In genomic region chr15:31019986-31020385, GRCh38 we compare ENCODE assay signal across 16 cellular contexts. TPM values are rescaled to one million over a fixed set of nuclear protein-coding genes. Genes with fewer than 3 reads are reported as not detected.
A peak's percentile ranks its signal among the peaks of the same experiment; 100 is the strongest.
DNase-seq lines count a peak whose midpoint lies in the region; ATAC-seq and TF ChIP-seq lines count a peak whose summit lies in the region.
"Had no signal": no experiment of that assay in that cellular context is flagged by ENCODE, and none has a peak within 500 bp of the region (broad histone marks: within the 10 kb centered on the region; RNA-seq: fewer than 3 reads in every experiment).

No MANE protein-coding gene starts in this region.

- H3K27me3 Mint-ChIP-seq in activated CD4-positive, alpha-beta T cell treated with anti-CD3 and anti-CD28 coated beads, Interleukin-2, amount 10 ng/mL, durations not matched to agents 7 days and 5 days, result peaks cover 6% of the 10 kb centered on the region

- dilution Hi-C loops in IMR-90 (cut with HindIII; ENCODE audit: low sequenced_read_pairs, unreplicated experiment), result no loop called here

- H3K27ac Mint-ChIP-seq in activated CD4-positive, alpha-beta T cell treated with anti-CD3 and anti-CD28 coated beads, Interleukin-2, amount 10 ng/mL, durations not matched to agents 7 days and 5 days, result no peak overlapping the region
- H3K27ac Mint-ChIP-seq: CD8-positive, alpha-beta T cell had no signal

- no peak for TF ChIP-seq POLR2A in IMR-90 (IDR thresholded peaks at IDR 0.05; ENCODE audit: low read depth, low read length)

- H3K9me1 ChIP-seq in IMR-90 (ENCODE audit: insufficient read depth, low read length), result peaks cover 18% of the 10 kb centered on the region

- peak overlapping the region; percentile 61 for H3K14ac ChIP-seq in IMR-90 (replicated peaks; ENCODE audit: low read depth, low read length)

- 100% methylated on average over 1 of the region's 3 CpGs; no CpG with 5 or more reads in 1 of the 2 experiments for WGBS in IMR-90 (ENCODE audit: extremely low coverage in 2 of 2, insufficient read length in 1 of 2), 2 experiments

- H3K56ac ChIP-seq in IMR-90 (ENCODE audit: extremely low read depth, insufficient read depth, low read length), result no peak overlapping the region

- H3K27ac ChIP-seq in IMR-90 (ENCODE audit: insufficient read depth, low read length) (no peak overlapping the region), osteoblast (ENCODE audit: low read depth, low read length) (no peak overlapping the region)
- H3K27ac ChIP-seq: BLaER1 treated with 17β-estradiol and CSF1 and Interleukin-3, amounts not matched to agents 10 nM and 100 nM; GM23248 had no signal

- POLR2A ChIA-PET in IMR-90 (lab: Charles Lee; ENCODE audit: unreplicated experiment), result no interaction called here
- POLR2A ChIA-PET in activated CD4-positive, alpha-beta T cell treated with anti-CD3 and anti-CD28 coated beads, Interleukin-2, amount 10 ng/mL, durations not matched to agents 7 days and 5 days (lab: Charles Lee), result no interaction called here

- no peaks in the 10 kb centered on the region for H3K27me3 ChIP-seq in IMR-90 (ENCODE audit: control insufficient read depth, insufficient read depth, low read length)
- H3K27me3 ChIP-seq in osteoblast (ENCODE audit: insufficient read depth, low read length), result no peaks in the 10 kb centered on the region
- no peaks in the 10 kb centered on the region for H3K27me3 ChIP-seq in MG63
- H3K27me3 ChIP-seq: BLaER1 treated with 17β-estradiol and CSF1 and Interleukin-3, amounts not matched to agents 10 nM and 100 nM had no signal

- H2AK9ac ChIP-seq in IMR-90 (replicated peaks; ENCODE audit: low read depth, low read length, poor library complexity), result no peak overlapping the region

- no peak for TF ChIP-seq RAD21 in IMR-90 (IDR thresholded peaks at IDR 0.05; ENCODE audit: low read length)

- H3K79me1 ChIP-seq in IMR-90 (ENCODE audit: low read depth in 1 of 2, low read length in 2 of 2), result peaks cover 0 to 8% of the 10 kb centered on the region in 2 experiments; a peak in 1 of 4 replicates

- intact Hi-C loops in IMR-90 (cut with micrococcal nuclease), result no loop called here

- H3K79me2 ChIP-seq in osteoblast (ENCODE audit: insufficient read depth, low read length), result no peaks in the 10 kb centered on the region

- peak overlapping the region; percentile 42; the same call in 1 of the 2 replicates for H2BK20ac ChIP-seq in IMR-90 (ENCODE audit: low read depth, low read length)

- no peak for TF ChIP-seq CTCF in IMR-90 (conservative IDR thresholded peaks at IDR 0.05; ENCODE audit: low read depth, low read length)
- no peak for TF ChIP-seq CTCF in astrocyte of the cerebellum (IDR thresholded peaks at IDR 0.05; ENCODE audit: low read depth, low read length, missing control alignments)
- no peak for TF ChIP-seq CTCF in osteoblast (IDR thresholded peaks at IDR 0.05; ENCODE audit: extremely low read depth, low read depth, low read length)

- CTCF ChIA-PET in IMR-90 (lab: Yijun Ruan, JAX), result no interaction called here
- CTCF ChIA-PET in activated CD4-positive, alpha-beta T cell treated with anti-CD3 and anti-CD28 coated beads, Interleukin-2, amount 10 ng/mL, durations not matched to agents 7 days and 5 days (lab: Charles Lee), result no interaction called here

- no peak overlapping the region for H2BK5ac ChIP-seq in IMR-90 (ENCODE audit: low read depth, low read length, poor library complexity, severe bottlenecking)

- H4K91ac ChIP-seq in IMR-90 (ENCODE audit: insufficient read depth, low read depth, low read length), result no peak overlapping the region

- no TSS peak for BruUV-seq in IMR-90 (replicated peaks; lab: Mats Ljungman, UMichigan)

- H2AFZ ChIP-seq in IMR-90 (replicated peaks; ENCODE audit: low read length, poor library complexity), result peak overlapping the region; percentile 47
- peak overlapping the region; percentile 67 for H2AFZ ChIP-seq in osteoblast (ENCODE audit: low read length)
- H2AFZ ChIP-seq: GM23248 had no signal

- H3K4me3 ChIP-seq in IMR-90 (ENCODE audit: insufficient read depth, low read depth, low read length), result no peak overlapping the region
- no peak overlapping the region for H3K4me3 ChIP-seq in astrocyte of the cerebellum (ENCODE audit: low read depth, low read length)
- no peak overlapping the region for H3K4me3 ChIP-seq in osteoblast (ENCODE audit: insufficient read depth, low read length)
- no peak overlapping the region for H3K4me3 ChIP-seq in MG63
- H3K4me3 ChIP-seq: BLaER1 treated with 17β-estradiol and CSF1 and Interleukin-3, amounts not matched to agents 10 nM and 100 nM; GM12878; GM23248; HAP-1 had no signal

- no peak overlapping the region for H3K4me3 Mint-ChIP-seq in activated CD4-positive, alpha-beta T cell treated with anti-CD3 and anti-CD28 coated beads, Interleukin-2, amount 10 ng/mL, durations not matched to agents 7 days and 5 days
- H3K4me3 Mint-ChIP-seq: CD8-positive, alpha-beta T cell had no signal

- H3K9me3 ChIP-seq in IMR-90 (ENCODE audit: control insufficient read depth, insufficient read depth, low read length) (no peaks in the 10 kb centered on the region), osteoblast (ENCODE audit: low read depth, low read length) (no peaks in the 10 kb centered on the region), MG63 (no peaks in the 10 kb centered on the region)
- H3K9me3 ChIP-seq: HAP-1 had no signal

- peak overlapping the region; percentile 55; the same call in 1 of the 3 replicates for H2BK15ac ChIP-seq in IMR-90 (ENCODE audit: low read depth, low read length)

- no peak overlapping the region for H3K4me2 ChIP-seq in IMR-90 (ENCODE audit: low read depth, low read length)
- H3K4me2 ChIP-seq in osteoblast (ENCODE audit: insufficient read depth, low read length), result no peak overlapping the region
- H3K4me2 ChIP-seq: BLaER1 treated with 17β-estradiol and CSF1 and Interleukin-3, amounts not matched to agents 10 nM and 100 nM had no signal

- 0 out of 2 replicates have a peak overlapping the region, but pooled peaks have one; percentile 13 for H3K4ac ChIP-seq in IMR-90 (ENCODE audit: low read depth, low read length)

- H4K20me1 ChIP-seq in IMR-90 (ENCODE audit: insufficient read depth, low read length), result no peaks in the 10 kb centered on the region
- no peaks in the 10 kb centered on the region for H4K20me1 ChIP-seq in osteoblast (ENCODE audit: insufficient read depth, low read length)
- H4K20me1 ChIP-seq: BLaER1 treated with 17β-estradiol and CSF1 and Interleukin-3, amounts not matched to agents 10 nM and 100 nM had no signal

- H3K4me1 ChIP-seq in IMR-90 (ENCODE audit: control insufficient read depth, insufficient read depth, low read length) (peaks cover 18% of the 10 kb centered on the region), osteoblast (ENCODE audit: insufficient read depth, low read length) (peaks cover 25% of the 10 kb centered on the region)

- no peak overlapping the region; the same call in 1 of the 2 replicates for H4K5ac ChIP-seq in IMR-90 (ENCODE audit: low read depth, low read length)

- H3K36me3 ChIP-seq in IMR-90 (ENCODE audit: control insufficient read depth, insufficient read depth, low read length), result no peaks in the 10 kb centered on the region
- H3K36me3 ChIP-seq in osteoblast (ENCODE audit: insufficient read depth, low read length), result no peaks in the 10 kb centered on the region
- no peaks in the 10 kb centered on the region for H3K36me3 ChIP-seq in MG63
- H3K36me3 ChIP-seq: BLaER1 treated with 17β-estradiol and CSF1 and Interleukin-3, amounts not matched to agents 10 nM and 100 nM; HAP-1 had no signal

- H2AK5ac ChIP-seq in IMR-90 (ENCODE audit: low read depth, low read length), result peak overlapping the region; percentile 57; the same call in 1 of the 2 replicates

- DNase-seq in IMR-90 (no peak), astrocyte of the cerebellum (ENCODE audit: low read depth) (peak; percentile 49), osteoblast (ENCODE audit: insufficient read length, low spot score, missing footprints) (no peak), MG63 (no peak), hypothalamus (lab: John Stamatoyannopoulos, UW) (no peak)
- DNase-seq in activated CD4-positive, alpha-beta T cell treated with anti-CD3 and anti-CD28 coated beads, Interleukin-2, amount 10 ng/mL, durations not matched to agents 7 days and 5 days, result no peak
- DNase-seq in activated CD4-positive, alpha-beta T cell treated with anti-CD3 and anti-CD28 coated beads for 48 hours, result no peak
- DNase-seq: 8988T; Calu3; CD8-positive, alpha-beta T cell; DMS79 treated with DMSO at 0.1 percent for 48 hours; GM23248 had no signal

- H3K9me3 Mint-ChIP-seq in activated CD4-positive, alpha-beta T cell treated with anti-CD3 and anti-CD28 coated beads, Interleukin-2, amount 10 ng/mL, durations not matched to agents 7 days and 5 days, result no peaks in the 10 kb centered on the region
- H3K9me3 Mint-ChIP-seq: CD8-positive, alpha-beta T cell had no signal

- no peak overlapping the region for H3K18ac ChIP-seq in IMR-90 (ENCODE audit: low read depth, low read length)

- peak overlapping the region in 1 of 2 experiments; percentile 10; a peak in 1 of 4 replicates for H4K8ac ChIP-seq in IMR-90 (ENCODE audit: low read depth in 2 of 2, low read length in 2 of 2)

- no peak for ATAC-seq in IMR-90 (ENCODE audit: low read depth)
- ATAC-seq: CD8-positive, alpha-beta T cell; GM12878; HepG2 had no signal

- no peak overlapping the region for H3K23ac ChIP-seq in IMR-90 (ENCODE audit: low read depth, low read length)

- no peak overlapping the region for H3K9ac ChIP-seq in IMR-90 (ENCODE audit: low read depth, low read length)
- H3K9ac ChIP-seq: BLaER1 treated with 17β-estradiol and CSF1 and Interleukin-3, amounts not matched to agents 10 nM and 100 nM; GM23248 had no signal

- peaks cover 3% of the 10 kb centered on the region for H3K4me1 Mint-ChIP-seq in activated CD4-positive, alpha-beta T cell treated with anti-CD3 and anti-CD28 coated beads, Interleukin-2, amount 10 ng/mL, durations not matched to agents 7 days and 5 days

- no peak overlapping the region for H2BK120ac ChIP-seq in IMR-90 (ENCODE audit: low read depth, low read length)

- in situ Hi-C loops in IMR-90 (cut with MboI; ENCODE audit: low sequenced_read_pairs) (no loop called here), astrocyte of the cerebellum (cut with HindIII; ENCODE audit: low sequenced_read_pairs) (loop anchor here (5.0 kb wide), 1 partner anchor 92 kb away; no protein-coding TSS in a partner anchor)

- no peaks in the 10 kb centered on the region for H3K36me3 Mint-ChIP-seq in activated CD4-positive, alpha-beta T cell treated with anti-CD3 and anti-CD28 coated beads, Interleukin-2, amount 10 ng/mL, durations not matched to agents 7 days and 5 days (ENCODE audit: low read depth)
- H3K36me3 Mint-ChIP-seq: CD8-positive, alpha-beta T cell had no signal

TF ChIP-seq in IMR-90, 13 proteins besides CTCF, POLR2A, EP300 and RAD21 (continues in another document):
- TF ChIP-seq RCOR1 (IDR thresholded peaks at IDR 0.05; ENCODE audit: insufficient replicate concordance, low read length) (no peak), MAFK (IDR thresholded peaks at IDR 0.05; ENCODE audit: low read depth, low read length) (no peak)

RNA-seq across cellular contexts. Expression of gene MTMR10, which starts 28.6 kb away (rescaled TPM):
- 13.8 and 22.5 TPM in 2 replicates for total RNA-seq in IMR-90 (2012; rRNA removed)
- 9.9 and 11.2 TPM in 2 replicates for polyA plus RNA-seq in IMR-90 (2012; rRNA removed)
- polyA plus RNA-seq in IMR-90 (2012; cell fraction: cytosol; rRNA removed), result 2.9 TPM in 2 replicates
- 8.4 and 35.3 TPM in 2 replicates for polyA plus RNA-seq in IMR-90 (2012; cell fraction: nucleus; rRNA removed; ENCODE audit: low replicate concordance)
- 17.4 and 21.8 TPM in 2 replicates for total RNA-seq in osteoblast
- 10 to 100 TPM; 24.9 to 26.6 TPM for total RNA-seq in activated CD4-positive, alpha-beta T cell treated with anti-CD3 and anti-CD28 coated beads, Interleukin-2, amount 10 ng/mL, durations not matched to agents 7 days and 5 days
- total RNA-seq in MG63 (2014; rRNA removed; shearing (Covaris generic); ENCODE audit: low replicate concordance), result 2.4 and 16.3 TPM in 2 replicates
